In genomic region chr9:19946446-19947109, GRCh38 we compare ENCODE assay signal across 8 cellular contexts.
DNase-seq lines count a peak whose midpoint lies in the region; ATAC-seq, FAIRE-seq and TF ChIP-seq lines count a peak whose summit lies in the region.

No MANE protein-coding gene starts in this region.

- TF ChIP-seq POLR2A in endothelial cell of umbilical vein (IDR thresholded peaks at IDR 0.05; ENCODE audit: low read depth, low read length) (no peak), testis (IDR thresholded peaks at IDR 0.05) (no peak), esophagus muscularis mucosa (IDR thresholded peaks at IDR 0.05; ENCODE audit: low read depth) (no peak)

- DNase-seq in ACHN (peak; percentile 46), NCI-H146 (lab: John Stamatoyannopoulos, UW) (peak; percentile 43), endothelial cell of umbilical vein (ENCODE audit: low read depth, low spot score) (peak; percentile 20), testis (peak; percentile 31), cardiac septum (ENCODE audit: low spot score) (no peak), esophagus muscularis mucosa (ENCODE audit: extremely low spot score) (no peak), SIG-M5 (lab: John Stamatoyannopoulos, UW) (no peak)

- POLR2A ChIA-PET in endothelial cell of umbilical vein (lab: Charles Lee), result no interaction called here

- dilution Hi-C loops in endothelial cell of umbilical vein (cut with MboI; ENCODE audit: extremely low pct_ligation_motif_present, low sequenced_read_pairs), result no loop called here

- H3K4me2 ChIP-seq in endothelial cell of umbilical vein (ENCODE audit: insufficient read depth, low read length), result no peak overlapping the region

- H3K4me3 ChIP-seq in endothelial cell of umbilical vein (replicated peaks in 1 of 3; ENCODE audit: insufficient read depth in 1 of 3, low read depth in 1 of 3, low read length in 3 of 3) (no peak overlapping the region), testis (no peak overlapping the region), esophagus muscularis mucosa (no peak overlapping the region)

- FAIRE-seq in endothelial cell of umbilical vein (lab: Jason Lieb, UNC), result peak; percentile 55

- no peaks in the 10 kb centered on the region for H3K79me2 ChIP-seq in endothelial cell of umbilical vein (ENCODE audit: control insufficient read depth, insufficient read depth, low read length)

- H3K27me3 ChIP-seq in endothelial cell of umbilical vein (ENCODE audit: control insufficient read depth in 2 of 2, insufficient read depth in 2 of 2, low read length in 2 of 2), result peaks cover 0 to 9% of the 10 kb centered on the region in 2 experiments
- no peaks in the 10 kb centered on the region for H3K27me3 ChIP-seq in testis
- H3K27me3 ChIP-seq in esophagus muscularis mucosa, result no peaks in the 10 kb centered on the region

- no peaks in the 10 kb centered on the region for H3K9me3 ChIP-seq in endothelial cell of umbilical vein (replicated peaks; ENCODE audit: control insufficient read depth, insufficient read depth, low read length)
- no peaks in the 10 kb centered on the region for H3K9me3 ChIP-seq in testis
- peaks cover 0 to under 1% (median 0%) of the 10 kb centered on the region in 4 donors for H3K9me3 ChIP-seq in esophagus muscularis mucosa

- peak overlapping the region; percentile 57 for H2AFZ ChIP-seq in endothelial cell of umbilical vein (ENCODE audit: low read depth, low read length)

- no TSS peak for BruUV-seq in endothelial cell of umbilical vein (replicated peaks; lab: Mats Ljungman, UMichigan)

- intact Hi-C loops in endothelial cell of umbilical vein (cut with micrococcal nuclease) (no loop called here), testis (cut with DNase I; ENCODE audit: low total_unique reads) (no loop called here), cardiac septum (cut with DNase I) (no loop called here), esophagus muscularis mucosa (cut with DNase I) (no loop called here)

- no peaks in the 10 kb centered on the region for H3K9me1 ChIP-seq in endothelial cell of umbilical vein (replicated peaks; ENCODE audit: control insufficient read depth, extremely low read depth, insufficient read depth, low read length)

- H4K20me1 ChIP-seq in endothelial cell of umbilical vein (replicated peaks; ENCODE audit: control insufficient read depth, extremely low read depth, insufficient read depth, low read length), result no peaks in the 10 kb centered on the region

- TF ChIP-seq CTCF in endothelial cell of umbilical vein (IDR thresholded peaks at IDR 0.05; ENCODE audit: extremely low read depth in 1 of 2, insufficient read depth in 1 of 2, low read depth in 1 of 2, low read length in 2 of 2) (peak; percentile 22 to 41), testis (IDR thresholded peaks at IDR 0.05) (no peak), esophagus muscularis mucosa (IDR thresholded peaks at IDR 0.05) (peak in 1 of 3 experiments; percentile 17)

- ATAC-seq in GM18511 (IDR thresholded peaks at IDR 0.05; ENCODE audit: unreplicated experiment), result peak; percentile 79

- no peaks in the 10 kb centered on the region for H3K4me1 ChIP-seq in endothelial cell of umbilical vein (ENCODE audit: control insufficient read depth, extremely low read depth, insufficient read depth, low read length)
- H3K4me1 ChIP-seq in testis, result no peaks in the 10 kb centered on the region
- H3K4me1 ChIP-seq in esophagus muscularis mucosa, result no peaks in the 10 kb centered on the region

- H3K36me3 ChIP-seq in endothelial cell of umbilical vein (ENCODE audit: control insufficient read depth in 2 of 2, extremely low read depth in 1 of 2, insufficient read depth in 2 of 2, low read length in 2 of 2) (no peaks in the 10 kb centered on the region), testis (ENCODE audit: low read depth, missing control alignments) (no peaks in the 10 kb centered on the region), esophagus muscularis mucosa (no peaks in the 10 kb centered on the region)

- CTCF ChIA-PET in endothelial cell of umbilical vein (lab: Charles Lee), result interaction anchor here (0.6 to 2.0 kb wide), 25 partner anchors 9 to 1163 kb away, joined by 3 to 14 read pairs (median 4); no protein-coding TSS in a partner anchor

- no peak for TF ChIP-seq EP300 in esophagus muscularis mucosa (IDR thresholded peaks at IDR 0.05)

- H3K27ac ChIP-seq in endothelial cell of umbilical vein (ENCODE audit: insufficient read depth, low read depth, low read length) (no peak overlapping the region), testis (no peak overlapping the region), esophagus muscularis mucosa (replicated peaks in 1 of 4) (no peak overlapping the region)

- 62 to 66% methylated on average over 4 of the region's 4 CpGs for WGBS in testis, 2 donors
- WGBS in esophagus muscularis mucosa, result 90% methylated on average over 4 of the region's 4 CpGs

- in situ Hi-C loops in ACHN (cut with HindIII; ENCODE audit: low pct_ligation_motif_present, low pct_unique_long_range_greater_than_20kb, low sequenced_read_pairs), result no loop called here

- no peak overlapping the region for H3K9ac ChIP-seq in endothelial cell of umbilical vein (replicated peaks; ENCODE audit: extremely low read depth, insufficient read depth, low read length)

TF ChIP-seq in endothelial cell of umbilical vein, 7 proteins besides CTCF, POLR2A, EP300 and RAD21:
- TF ChIP-seq MAX (IDR thresholded peaks at IDR 0.05; ENCODE audit: insufficient read depth, insufficient read length), result no peak
- TF ChIP-seq EZH2 (IDR thresholded peaks at IDR 0.05; ENCODE audit: borderline replicate concordance, low read depth, low read length, severe bottlenecking), result no peak
- no peak for TF ChIP-seq MYC (IDR thresholded peaks at IDR 0.05; ENCODE audit: low read depth, low read length)
- TF ChIP-seq JUN (IDR thresholded peaks at IDR 0.05; ENCODE audit: borderline replicate concordance, insufficient read depth, insufficient read length, low read depth), result no peak
- TF ChIP-seq GATA2 (IDR thresholded peaks at IDR 0.05; ENCODE audit: insufficient read depth, insufficient read length, low read depth, low read length), result no peak
- no peak for TF ChIP-seq POLR2AphosphoS5 (IDR thresholded peaks at IDR 0.05; ENCODE audit: insufficient read depth, low read depth, low read length)

Comparison
In these comparisons a context has a peak if more than half of its experiments do, and no peak if none do; other contexts are left out.
1. DNase-seq: peak in ACHN (single experiment), NCI-H146 (single experiment), endothelial cell of umbilical vein (single experiment) and testis (single experiment); none in cardiac septum (single experiment), esophagus muscularis mucosa (single experiment) and SIG-M5 (single experiment).
2. CTCF ChIP-seq: peak in endothelial cell of umbilical vein (2 of 2); none in testis (0 of 3).